In genomic region chr14:31170411-31170810, GRCh38 we compare ENCODE assay signal across 18 cellular contexts. TPM values are rescaled to one million over a fixed set of nuclear protein-coding genes. Genes with fewer than 3 reads are reported as not detected.
DNase-seq lines count a peak whose midpoint lies in the region; ATAC-seq, FAIRE-seq and TF ChIP-seq lines count a peak whose summit lies in the region.
"Had no signal": no experiment of that assay in that cellular context is flagged by ENCODE, and none has a peak within 500 bp of the region (broad histone marks: within the 10 kb centered on the region; RNA-seq: fewer than 3 reads in every experiment).

No MANE protein-coding gene starts in this region.

- no peaks in the 10 kb centered on the region for H3K4me1 ChIP-seq in CD4-positive, CD25-positive, alpha-beta regulatory T cell (ENCODE audit: control insufficient read depth, insufficient read depth, low read length, poor library complexity, severe bottlenecking)
- peaks cover 38% of the 10 kb centered on the region for H3K4me1 ChIP-seq in GM23248 (ENCODE audit: insufficient read depth)
- peaks cover 15% of the 10 kb centered on the region for H3K4me1 ChIP-seq in astrocyte (ENCODE audit: insufficient read depth, low read length)
- no peaks in the 10 kb centered on the region for H3K4me1 ChIP-seq in Peyer's patch
- H3K4me1 ChIP-seq in naive thymus-derived CD4-positive, alpha-beta T cell (ENCODE audit: control insufficient read depth in 2 of 2, insufficient read depth in 2 of 2, low read length in 2 of 2), result no peaks in the 10 kb centered on the region
- no peaks in the 10 kb centered on the region for H3K4me1 ChIP-seq in right cardiac atrium (ENCODE audit: control insufficient read depth, insufficient read depth, low read length)

- H4K20me1 ChIP-seq in GM23248 (ENCODE audit: insufficient read depth) (no peaks in the 10 kb centered on the region), astrocyte (ENCODE audit: insufficient read depth, low read length) (peaks cover 5% of the 10 kb centered on the region)

- TF ChIP-seq CTCF in astrocyte (IDR thresholded peaks at IDR 0.05; ENCODE audit: insufficient read depth, low read depth, low read length), result no peak
- no peak for TF ChIP-seq CTCF in Peyer's patch (IDR thresholded peaks at IDR 0.05)

- no peak for ATAC-seq in CD4-positive, CD25-positive, alpha-beta regulatory T cell (ENCODE audit: low read depth in 2 of 2)
- no peak for ATAC-seq in naive thymus-derived CD4-positive, alpha-beta T cell
- ATAC-seq in right cardiac atrium, result no peak
- ATAC-seq: GM23338 had no signal

- in situ Hi-C loops in GM23248 (cut with MboI), result no loop called here

- peaks cover 92% of the 10 kb centered on the region for H3K36me3 ChIP-seq in CD4-positive, CD25-positive, alpha-beta regulatory T cell (ENCODE audit: control insufficient read depth, insufficient read depth, low read length)
- peaks cover 58% of the 10 kb centered on the region for H3K36me3 ChIP-seq in GM23248 (ENCODE audit: low read depth)
- H3K36me3 ChIP-seq in astrocyte (ENCODE audit: insufficient read depth, low read length), result peaks cover 41% of the 10 kb centered on the region
- peaks cover 0 to 99% (median 0%) of the 10 kb centered on the region in 3 donors for H3K36me3 ChIP-seq in Peyer's patch
- peaks cover 17 to 81% (median 27%) of the 10 kb centered on the region in 3 experiments for H3K36me3 ChIP-seq in naive thymus-derived CD4-positive, alpha-beta T cell (ENCODE audit: control insufficient read depth in 2 of 3, insufficient read depth in 3 of 3, low read length in 3 of 3)

- no peak for FAIRE-seq in astrocyte (lab: Jason Lieb, UNC)
- FAIRE-seq: G401.6 had no signal

- DNase-seq in CD4-positive, CD25-positive, alpha-beta regulatory T cell, result no peak
- peak; percentile 53 for DNase-seq in GM23248
- DNase-seq in astrocyte (ENCODE audit: low read depth), result peak; percentile 16
- DNase-seq in kidney glomerular epithelial cell (lab: John Stamatoyannopoulos, UW), result peak; percentile 8
- DNase-seq in Peyer's patch, result no peak
- DNase-seq in NCI-H146 (lab: John Stamatoyannopoulos, UW), result no peak
- DNase-seq in naive thymus-derived CD4-positive, alpha-beta T cell, result no peak
- no peak for DNase-seq in right cardiac atrium
- DNase-seq: DMS79, KG1, NCI-H1417, NCI-H187 treated with DMSO at 0.1 percent for 48 hours, NCI-H226, NCI-H524 treated with DMSO at 0.1 percent for 48 hours, PC-9 had no signal

- POLR2A ChIA-PET in naive thymus-derived CD4-positive, alpha-beta T cell (lab: Charles Lee), result no interaction called here

- peaks cover 18% of the 10 kb centered on the region for H3K79me2 ChIP-seq in GM23248 (ENCODE audit: insufficient read depth)
- H3K79me2 ChIP-seq in astrocyte (ENCODE audit: insufficient read depth, low read length), result peaks cover 4% of the 10 kb centered on the region

- no peak for TF ChIP-seq POLR2A in Peyer's patch (IDR thresholded peaks at IDR 0.05)

- H3K27me3 Mint-ChIP-seq in CD4-positive, CD25-positive, alpha-beta regulatory T cell, result no peaks in the 10 kb centered on the region
- H3K27me3 Mint-ChIP-seq in astrocyte (ENCODE audit: low read depth, unreplicated experiment), result no peaks in the 10 kb centered on the region
- no peaks in the 10 kb centered on the region for H3K27me3 Mint-ChIP-seq in naive thymus-derived CD4-positive, alpha-beta T cell

- H3F3A ChIP-seq in GM23248 (ENCODE audit: insufficient read depth), result peaks cover 43% of the 10 kb centered on the region

- H3K27ac Mint-ChIP-seq in CD4-positive, CD25-positive, alpha-beta regulatory T cell, result peak overlapping the region in 2 of 3 donors; percentile 16 to 54
- H3K27ac Mint-ChIP-seq in astrocyte (ENCODE audit: unreplicated experiment), result no peak overlapping the region
- H3K27ac Mint-ChIP-seq in naive thymus-derived CD4-positive, alpha-beta T cell, result peak overlapping the region in 1 of 9 donors; percentile 28
- H3K27ac Mint-ChIP-seq: GM23338 had no signal

- H3K4me3 ChIP-seq in CD4-positive, CD25-positive, alpha-beta regulatory T cell (ENCODE audit: low read depth, low read length), result no peak overlapping the region
- no peak overlapping the region for H3K4me3 ChIP-seq in GM23248
- no peak overlapping the region for H3K4me3 ChIP-seq in astrocyte (ENCODE audit: insufficient read depth, low read depth, low read length)
- no peak overlapping the region for H3K4me3 ChIP-seq in Peyer's patch
- H3K4me3 ChIP-seq in naive thymus-derived CD4-positive, alpha-beta T cell (ENCODE audit: low read length), result no peak overlapping the region
- H3K4me3 ChIP-seq in right cardiac atrium (ENCODE audit: low read length), result no peak overlapping the region
- H3K4me3 ChIP-seq: BLaER1 treated with 17β-estradiol and CSF1 and Interleukin-3, amounts not matched to agents 10 nM and 100 nM; GM23338; PC-9 had no signal

- peaks cover 37% of the 10 kb centered on the region for H3K36me3 Mint-ChIP-seq in CD4-positive, CD25-positive, alpha-beta regulatory T cell
- H3K36me3 Mint-ChIP-seq in astrocyte (ENCODE audit: low read depth, unreplicated experiment), result peaks cover 11% of the 10 kb centered on the region
- H3K36me3 Mint-ChIP-seq in naive thymus-derived CD4-positive, alpha-beta T cell, result peaks cover 11 to 52% (median 36%) of the 10 kb centered on the region in 5 donors

- no peak overlapping the region for H3K4me2 ChIP-seq in GM23248 (ENCODE audit: unreplicated experiment)
- no peak overlapping the region for H3K4me2 ChIP-seq in astrocyte (ENCODE audit: low read length)
- H3K4me2 ChIP-seq: BLaER1 treated with 17β-estradiol and CSF1 and Interleukin-3, amounts not matched to agents 10 nM and 100 nM; GM23338; PC-9 had no signal

- no peaks in the 10 kb centered on the region for H3K9me3 ChIP-seq in CD4-positive, CD25-positive, alpha-beta regulatory T cell (ENCODE audit: control insufficient read depth in 2 of 2, low read length in 2 of 2)
- no peaks in the 10 kb centered on the region for H3K9me3 ChIP-seq in GM23248 (ENCODE audit: low read depth)
- H3K9me3 ChIP-seq in astrocyte (ENCODE audit: insufficient read depth, low read depth, low read length), result no peaks in the 10 kb centered on the region
- no peaks in the 10 kb centered on the region for H3K9me3 ChIP-seq in Peyer's patch
- H3K9me3 ChIP-seq in naive thymus-derived CD4-positive, alpha-beta T cell (ENCODE audit: control insufficient read depth in 2 of 3, low read length in 3 of 3), result no peaks in the 10 kb centered on the region
- no peaks in the 10 kb centered on the region for H3K9me3 ChIP-seq in right cardiac atrium (ENCODE audit: control insufficient read depth, low read length)
- H3K9me3 ChIP-seq: BLaER1 treated with 17β-estradiol and CSF1 and Interleukin-3, amounts not matched to agents 10 nM and 100 nM had no signal

- no peaks in the 10 kb centered on the region for H3K27me3 ChIP-seq in CD4-positive, CD25-positive, alpha-beta regulatory T cell (ENCODE audit: control insufficient read depth, insufficient read depth, low read length)
- no peaks in the 10 kb centered on the region for H3K27me3 ChIP-seq in GM23248 (replicated peaks; ENCODE audit: insufficient read depth)
- H3K27me3 ChIP-seq in astrocyte (ENCODE audit: insufficient read depth, low read length), result no peaks in the 10 kb centered on the region
- no peaks in the 10 kb centered on the region for H3K27me3 ChIP-seq in Peyer's patch
- no peaks in the 10 kb centered on the region for H3K27me3 ChIP-seq in naive thymus-derived CD4-positive, alpha-beta T cell (ENCODE audit: control insufficient read depth in 2 of 2, insufficient read depth in 2 of 2, low read length in 2 of 2)
- H3K27me3 ChIP-seq in right cardiac atrium (ENCODE audit: control insufficient read depth, insufficient read depth), result no peaks in the 10 kb centered on the region
- H3K27me3 ChIP-seq: BLaER1 treated with 17β-estradiol and CSF1 and Interleukin-3, amounts not matched to agents 10 nM and 100 nM had no signal

- no peak overlapping the region for H3K4me3 Mint-ChIP-seq in CD4-positive, CD25-positive, alpha-beta regulatory T cell
- no peak overlapping the region for H3K4me3 Mint-ChIP-seq in astrocyte (ENCODE audit: unreplicated experiment)
- no peak overlapping the region for H3K4me3 Mint-ChIP-seq in naive thymus-derived CD4-positive, alpha-beta T cell
- H3K4me3 Mint-ChIP-seq: GM23338 had no signal

- 40 to 43% methylated on average over 1 of the region's 1 CpG for WGBS in GM23248 (ENCODE audit: low coverage in 1 of 2, low lambda C conversion rate in 2 of 2, missing lambda C conversion rate in 2 of 2), 2 experiments
- WGBS in right cardiac atrium, result 88% methylated on average over 1 of the region's 1 CpG

- peaks cover 0 to 14% (median 8%) of the 10 kb centered on the region in 4 donors for H3K4me1 Mint-ChIP-seq in CD4-positive, CD25-positive, alpha-beta regulatory T cell
- peaks cover 8% of the 10 kb centered on the region for H3K4me1 Mint-ChIP-seq in astrocyte (ENCODE audit: low read depth, unreplicated experiment)
- peaks cover 0 to 6% (median 4%) of the 10 kb centered on the region in 7 donors for H3K4me1 Mint-ChIP-seq in naive thymus-derived CD4-positive, alpha-beta T cell
- H3K4me1 Mint-ChIP-seq: GM23338 had no signal

- H3K9me2 ChIP-seq in GM23248 (ENCODE audit: insufficient read depth), result no peaks in the 10 kb centered on the region

- H3K9ac ChIP-seq in GM23248, result no peak overlapping the region
- H3K9ac ChIP-seq in astrocyte (ENCODE audit: low read length), result no peak overlapping the region
- H3K9ac ChIP-seq: BLaER1 treated with 17β-estradiol and CSF1 and Interleukin-3, amounts not matched to agents 10 nM and 100 nM had no signal

- H2AFZ ChIP-seq in GM23248 (no peak overlapping the region), astrocyte (ENCODE audit: low read depth, low read length) (no peak overlapping the region)
- H2AFZ ChIP-seq: GM23338, PC-9 had no signal

- no peaks in the 10 kb centered on the region for H3K9me3 Mint-ChIP-seq in CD4-positive, CD25-positive, alpha-beta regulatory T cell
- H3K9me3 Mint-ChIP-seq in astrocyte (ENCODE audit: unreplicated experiment), result no peaks in the 10 kb centered on the region
- H3K9me3 Mint-ChIP-seq in naive thymus-derived CD4-positive, alpha-beta T cell, result no peaks in the 10 kb centered on the region
- H3K9me3 Mint-ChIP-seq: GM23338 had no signal

- H3K27ac ChIP-seq in CD4-positive, CD25-positive, alpha-beta regulatory T cell (ENCODE audit: insufficient read depth, low read length, poor library complexity, severe bottlenecking), result no peak overlapping the region
- H3K27ac ChIP-seq in GM23248, result peak overlapping the region; percentile 72
- peak overlapping the region; percentile 14 for H3K27ac ChIP-seq in astrocyte (ENCODE audit: low read depth, low read length)
- H3K27ac ChIP-seq in Peyer's patch, result no peak overlapping the region
- no peak overlapping the region for H3K27ac ChIP-seq in naive thymus-derived CD4-positive, alpha-beta T cell (ENCODE audit: low read depth, low read length)
- H3K27ac ChIP-seq in right cardiac atrium (ENCODE audit: low read length), result no peak overlapping the region
- H3K27ac ChIP-seq: BLaER1 treated with 17β-estradiol and CSF1 and Interleukin-3, amounts not matched to agents 10 nM and 100 nM; PC-9 had no signal

- CTCF ChIA-PET in naive thymus-derived CD4-positive, alpha-beta T cell (lab: Charles Lee), result no interaction called here

- intact Hi-C loops in naive thymus-derived CD4-positive, alpha-beta T cell (cut with micrococcal nuclease), result loop anchor here in 1 of 2 donors (5.0 kb wide), 1 partner anchor 37 kb away; the partner anchor contains the start of gene HECTD1
- intact Hi-C loops in right cardiac atrium (cut with DNase I), result no loop called here

RNA-seq across cellular contexts. Expression of gene HECTD1, which starts 37.2 kb away (rescaled TPM):
- total RNA-seq in CD4-positive, CD25-positive, alpha-beta regulatory T cell, result 172 TPM
- 10 to 100 TPM; 25.3 to 29.3 (median 27.0) TPM for polyA plus RNA-seq in CD4-positive, CD25-positive, alpha-beta regulatory T cell
- 110 and 145 TPM in 2 replicates for total RNA-seq in GM23248 (2014; rRNA removed; shearing (Covaris generic))
- polyA plus RNA-seq in GM23248 (2016; fragmentation: Nextera tagmentation; extraction: Ambion mirVana), result 39.0 and 44.5 TPM in 2 replicates
- 101 and 110 TPM in 2 replicates for total RNA-seq in astrocyte
- 100 to 1,000 TPM; 183 to 293 (median 208) TPM for total RNA-seq in Peyer's patch
- 100 to 1,000 TPM; 115 to 163 (median 158) TPM for total RNA-seq in naive thymus-derived CD4-positive, alpha-beta T cell
- polyA plus RNA-seq in naive thymus-derived CD4-positive, alpha-beta T cell, result 10 to 100 TPM; 25.5 to 33.9 TPM
- total RNA-seq in right cardiac atrium, result 100 to 1,000 TPM; 122 to 159 (median 141) TPM
- polyA plus RNA-seq in right cardiac atrium, result 67.3 TPM

Comparison
In these comparisons a context has a peak if more than half of its experiments do, and no peak if none do; other contexts are left out.
1. DNase-seq: peak in GM23248 (single experiment), astrocyte (single experiment) and kidney glomerular epithelial cell (single experiment); none in CD4-positive, CD25-positive, alpha-beta regulatory T cell (0 of 3), Peyer's patch (0 of 3), NCI-H146 (single experiment), naive thymus-derived CD4-positive, alpha-beta T cell (0 of 9) and right cardiac atrium (0 of 3).
2. H3K27ac ChIP-seq: peak in GM23248 (single experiment) and astrocyte (single experiment); none in CD4-positive, CD25-positive, alpha-beta regulatory T cell (single experiment), Peyer's patch (0 of 4), naive thymus-derived CD4-positive, alpha-beta T cell (single experiment) and right cardiac atrium (single experiment).